ENCODE assay signal across 8 cellular contexts in the genomic region with DNA sequence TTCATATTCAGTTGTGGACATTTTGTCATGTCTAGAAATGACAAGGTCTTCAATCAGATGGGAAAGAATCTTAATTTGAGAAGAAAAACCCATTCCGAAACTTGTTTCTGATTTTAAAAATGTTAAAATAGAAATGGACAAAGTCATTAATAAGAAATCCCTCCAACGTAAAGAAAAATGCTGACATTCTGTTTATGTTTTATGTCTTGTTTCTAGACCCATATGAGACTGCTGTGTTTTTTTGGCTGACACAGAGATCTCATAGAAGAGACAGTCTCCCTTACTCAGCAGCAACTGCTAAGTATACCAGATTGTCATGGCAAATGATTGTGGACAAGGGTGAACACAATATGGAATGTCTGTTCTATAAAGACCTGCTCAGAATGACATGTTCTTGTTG.
"Had no signal": no experiment of that assay in that cellular context is flagged by ENCODE, and none has a peak within 500 bp of the region (broad histone marks: within the 10 kb centered on the region; RNA-seq: fewer than 3 reads in every experiment).

No MANE protein-coding gene starts in this region.

- H3K4me3 ChIP-seq: GM12878 had no signal

- ATAC-seq: GM12878 had no signal

- FAIRE-seq: G401.6, GM12878, GM12891, GM12892, GM18507, GM19239 had no signal

- DNase-seq: GDM1, GF-D8 had no signal
